Comparison of ENCODE assay signal across 9 cellular contexts in the genomic region with DNA sequence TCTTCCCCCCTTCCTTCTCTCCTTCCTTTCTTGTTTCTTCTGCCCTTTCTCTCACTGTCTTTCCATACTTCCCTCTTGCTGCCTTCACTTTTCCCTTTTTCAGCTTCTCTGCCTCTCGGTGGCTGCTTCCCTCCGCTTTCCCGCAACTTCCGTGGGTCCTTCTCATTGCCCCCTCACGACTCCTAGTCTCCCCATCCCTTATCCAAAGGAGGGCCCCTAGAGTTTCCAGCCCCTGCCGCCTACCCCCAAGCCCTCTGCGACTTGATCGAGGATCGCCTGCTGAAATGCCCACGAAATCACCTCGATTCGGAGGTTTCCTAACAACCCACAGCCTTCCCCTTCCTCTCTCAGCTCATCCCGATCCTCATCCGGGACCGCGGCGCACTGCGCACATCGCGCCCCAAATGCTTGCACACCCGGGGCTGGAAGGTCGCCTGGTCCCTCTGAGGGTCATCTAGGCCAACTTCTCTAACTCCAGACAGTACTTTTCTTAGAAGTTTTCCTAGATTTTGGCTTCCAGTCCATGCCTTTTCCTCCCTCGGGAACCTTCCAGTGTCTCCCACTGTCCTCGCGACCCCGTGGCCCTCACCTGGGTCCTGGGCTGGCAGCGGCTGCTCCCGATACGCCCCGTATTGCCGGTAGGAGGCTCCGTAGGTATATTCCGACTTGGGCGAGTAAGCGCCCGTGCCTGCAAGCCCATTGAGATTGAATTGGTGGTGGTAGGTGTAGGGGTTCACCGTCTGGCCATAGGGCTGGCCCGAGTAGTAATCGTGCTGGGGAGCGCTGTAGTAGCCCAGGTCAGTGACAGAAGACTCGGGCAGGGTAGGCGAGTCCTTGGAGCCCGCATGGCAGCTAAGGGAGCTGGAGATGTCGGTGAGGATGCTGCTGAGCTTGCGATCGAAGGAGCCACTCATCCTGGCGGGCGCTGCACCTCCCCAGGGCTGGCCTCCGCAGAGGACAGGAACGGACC. TPM values are rescaled to one million over a fixed set of nuclear protein-coding genes. Genes with fewer than 3 reads are reported as not detected.
A peak's percentile ranks its signal among the peaks of the same experiment; 100 is the strongest.
DNase-seq lines count a peak whose midpoint lies in the region; ATAC-seq lines count a peak whose summit lies in the region.
"Had no signal": no experiment of that assay in that cellular context is flagged by ENCODE, and none has a peak within 500 bp of the region (broad histone marks: within the 10 kb centered on the region; RNA-seq: fewer than 3 reads in every experiment).

No MANE protein-coding gene starts in this region.

- ATAC-seq in HG02571 (IDR thresholded peaks at IDR 0.05; ENCODE audit: unreplicated experiment): no peak

- peak overlapping the region; percentile 33 for H3K4me3 ChIP-seq in iPS-11a (ENCODE audit: low read depth, low read length)
- H3K4me3 ChIP-seq in subcutaneous abdominal adipose tissue (ENCODE audit: low read depth in 1 of 5, low read length in 5 of 5): peak overlapping the region; percentile 25 to 62 (median 48)

- peak overlapping the region in 2 of 5 donors; percentile 6 to 20 for H3K9ac ChIP-seq in subcutaneous abdominal adipose tissue (ENCODE audit: low read length in 5 of 5)

- CTCF ChIA-PET in activated CD4-positive, alpha-beta memory T cell treated with anti-CD3 and anti-CD28 coated beads, Interleukin-2, amount 10 ng/mL, durations not matched to agents 7 days and 5 days (lab: Charles Lee): interaction anchor here (1.1 to 7.2 kb wide), 4 partner anchors 15 to 135 kb away, joined by 3 to 159 read pairs (median 69); no protein-coding TSS in a partner anchor

- peak; percentile 32 for DNase-seq in activated CD4-positive, alpha-beta T cell treated with anti-CD3 and anti-CD28 coated beads for 48 hours
- no peak for DNase-seq in activated CD4-positive, alpha-beta T cell treated with anti-CD3 and anti-CD28 coated beads, Interleukin-2, amount 50 U/mL, for 1 hour
- peak; percentile 17 for DNase-seq in activated CD4-positive, alpha-beta memory T cell treated with anti-CD3 and anti-CD28 coated beads, Interleukin-2, amount 10 ng/mL, durations not matched to agents 7 days and 5 days
- DNase-seq in OCI-M2 (lab: John Stamatoyannopoulos, UW; ENCODE audit: unreplicated experiment) (no peak), globus pallidus (ENCODE audit: low spot score) (no peak)

- peak overlapping the region; percentile 64 for H3K4me3 Mint-ChIP-seq in activated CD4-positive, alpha-beta memory T cell treated with anti-CD3 and anti-CD28 coated beads, Interleukin-2, amount 10 ng/mL, durations not matched to agents 7 days and 5 days

- H3K36me3 ChIP-seq in subcutaneous abdominal adipose tissue (ENCODE audit: control insufficient read depth in 5 of 5, insufficient read depth in 5 of 5, low read length in 5 of 5): no peaks in the 10 kb centered on the region

- H3K27ac Mint-ChIP-seq in activated CD4-positive, alpha-beta memory T cell treated with anti-CD3 and anti-CD28 coated beads, Interleukin-2, amount 10 ng/mL, durations not matched to agents 7 days and 5 days: no peak overlapping the region

- H3K27me3 ChIP-seq in subcutaneous abdominal adipose tissue (ENCODE audit: control insufficient read depth in 5 of 5, insufficient read depth in 4 of 5, low read length in 5 of 5): peaks cover 15 to 88% (median 69%) of the 10 kb centered on the region in 5 donors

- H3K4me1 Mint-ChIP-seq in activated CD4-positive, alpha-beta memory T cell treated with anti-CD3 and anti-CD28 coated beads, Interleukin-2, amount 10 ng/mL, durations not matched to agents 7 days and 5 days: peaks cover 37% of the 10 kb centered on the region

- H3K9me3 ChIP-seq in subcutaneous abdominal adipose tissue (ENCODE audit: control insufficient read depth in 5 of 5, low read length in 5 of 5): peaks cover 0 to 5% (median 0%) of the 10 kb centered on the region in 5 donors

- peaks cover 76% of the 10 kb centered on the region for H3K27me3 Mint-ChIP-seq in activated CD4-positive, alpha-beta memory T cell treated with anti-CD3 and anti-CD28 coated beads, Interleukin-2, amount 10 ng/mL, durations not matched to agents 7 days and 5 days

- H3K36me3 Mint-ChIP-seq in activated CD4-positive, alpha-beta memory T cell treated with anti-CD3 and anti-CD28 coated beads, Interleukin-2, amount 10 ng/mL, durations not matched to agents 7 days and 5 days (ENCODE audit: low read depth): peaks cover 6% of the 10 kb centered on the region

- H3K9me3 Mint-ChIP-seq in activated CD4-positive, alpha-beta memory T cell treated with anti-CD3 and anti-CD28 coated beads, Interleukin-2, amount 10 ng/mL, durations not matched to agents 7 days and 5 days: no peaks in the 10 kb centered on the region

- POLR2A ChIA-PET in activated CD4-positive, alpha-beta memory T cell treated with anti-CD3 and anti-CD28 coated beads, Interleukin-2, amount 10 ng/mL, durations not matched to agents 7 days and 5 days (lab: Charles Lee): interaction anchor here (1.3 kb wide), 2 partner anchors 26 to 425 kb away, joined by 3 read pairs; a partner anchor contains a TSS

- H3K27ac ChIP-seq in subcutaneous abdominal adipose tissue (ENCODE audit: low read depth, low read length): no peak overlapping the region

- H3K4me1 ChIP-seq in subcutaneous abdominal adipose tissue (ENCODE audit: control insufficient read depth in 5 of 5, insufficient read depth in 5 of 5, low read length in 5 of 5): peaks cover 0 to 40% (median 32%) of the 10 kb centered on the region in 5 donors

RNA-seq across cellular contexts. Expression of a gene that starts 0.7 kb away (rescaled TPM):
- not detected for total RNA-seq in activated CD4-positive, alpha-beta memory T cell treated with anti-CD3 and anti-CD28 coated beads, Interleukin-2, amount 10 ng/mL, durations not matched to agents 7 days and 5 days
- total RNA-seq: glomerular endothelial cell had no signal

RNA-seq across cellular contexts. Expression of a gene that starts 25.4 kb away (rescaled TPM):
- under 1 TPM; 0.28 TPM for total RNA-seq in activated CD4-positive, alpha-beta memory T cell treated with anti-CD3 and anti-CD28 coated beads, Interleukin-2, amount 10 ng/mL, durations not matched to agents 7 days and 5 days
- total RNA-seq: glomerular endothelial cell had no signal

Comparison
In these comparisons a context has a peak if more than half of its experiments do, and no peak if none do; other contexts are left out.
1. DNase-seq: peak in activated CD4-positive, alpha-beta T cell treated with anti-CD3 and anti-CD28 coated beads for 48 hours (single experiment) and activated CD4-positive, alpha-beta memory T cell treated with anti-CD3 and anti-CD28 coated beads, Interleukin-2, amount 10 ng/mL, durations not matched to agents 7 days and 5 days (single experiment); none in activated CD4-positive, alpha-beta T cell treated with anti-CD3 and anti-CD28 coated beads, Interleukin-2, amount 50 U/mL, for 1 hour (single experiment), OCI-M2 (single experiment) and globus pallidus (single experiment).